9 cellular contexts compared by ENCODE assay signal in genomic region chr5:134070648-134070978, GRCh38. TPM values are rescaled to one million over a fixed set of nuclear protein-coding genes. Genes with fewer than 3 reads are reported as not detected.
A peak's percentile ranks its signal among the peaks of the same experiment; 100 is the strongest.
DNase-seq lines count a peak whose midpoint lies in the region; ATAC-seq and TF ChIP-seq lines count a peak whose summit lies in the region.
"Had no signal": no experiment of that assay in that cellular context is flagged by ENCODE, and none has a peak within 500 bp of the region (broad histone marks: within the 10 kb centered on the region; RNA-seq: fewer than 3 reads in every experiment).

No MANE protein-coding gene starts in this region.

- H3K9me3 ChIP-seq in testis, result no peaks in the 10 kb centered on the region

- CTCF ChIA-PET in activated naive CD4-positive, alpha-beta T cell treated with anti-CD3 and anti-CD28 coated beads, Interleukin-2, amount 10 ng/mL, durations not matched to agents 7 days and 5 days (lab: Charles Lee), result interaction anchor here (1.6 to 4.3 kb wide), 5 partner anchors 15 to 69 kb away, joined by 7 to 40 read pairs (median 13); no protein-coding TSS in a partner anchor

- H3K27me3 ChIP-seq in kidney epithelial cell (ENCODE audit: control insufficient read depth, insufficient read depth, low read length), result peaks cover 10% of the 10 kb centered on the region
- H3K27me3 ChIP-seq in testis, result no peaks in the 10 kb centered on the region

- ATAC-seq in HG02678 (IDR thresholded peaks at IDR 0.05; ENCODE audit: unreplicated experiment), result no peak
- no peak for ATAC-seq in GM18502 (IDR thresholded peaks at IDR 0.05; ENCODE audit: poor library complexity, unreplicated experiment)

- no peak for DNase-seq in activated naive CD4-positive, alpha-beta T cell treated with anti-CD3 and anti-CD28 coated beads, Interleukin-2, amount 10 ng/mL, durations not matched to agents 7 days and 5 days
- DNase-seq in activated naive CD4-positive, alpha-beta T cell treated with Interleukin-2 at 50 U/mL for 16 hours, result no peak
- DNase-seq in astrocyte of the hippocampus (ENCODE audit: low read depth, low spot score) (peak; percentile 41), kidney epithelial cell (ENCODE audit: low read depth) (no peak), testis (no peak), GF-D8 (lab: John Stamatoyannopoulos, UW) (no peak)

- H3K4me3 Mint-ChIP-seq in activated naive CD4-positive, alpha-beta T cell treated with anti-CD3 and anti-CD28 coated beads, Interleukin-2, amount 10 ng/mL, durations not matched to agents 7 days and 5 days, result no peak overlapping the region

- TF ChIP-seq CTCF in kidney epithelial cell (IDR thresholded peaks at IDR 0.05; ENCODE audit: insufficient read depth, low read length, poor library complexity, severe bottlenecking), result peak; percentile 15
- TF ChIP-seq CTCF in testis (IDR thresholded peaks at IDR 0.05), result no peak

- 12 to 17% methylated on average over 8 to 9 of the region's 9 CpGs for WGBS in testis, 2 donors

- intact Hi-C loops in testis (cut with DNase I; ENCODE audit: low total_unique reads), result no loop called here

- no peak overlapping the region for H3K27ac ChIP-seq in testis

- H3K36me3 ChIP-seq in kidney epithelial cell (ENCODE audit: control insufficient read depth, insufficient read depth, low read length), result no peaks in the 10 kb centered on the region
- no peaks in the 10 kb centered on the region for H3K36me3 ChIP-seq in testis (ENCODE audit: low read depth, missing control alignments)

- TF ChIP-seq POLR2A in testis (IDR thresholded peaks at IDR 0.05), result no peak

- H3K27me3 Mint-ChIP-seq in activated naive CD4-positive, alpha-beta T cell treated with anti-CD3 and anti-CD28 coated beads, Interleukin-2, amount 10 ng/mL, durations not matched to agents 7 days and 5 days, result peaks cover 11% of the 10 kb centered on the region

- peaks cover 17% of the 10 kb centered on the region for H3K4me1 ChIP-seq in testis

- peaks cover 58% of the 10 kb centered on the region for H3K4me1 Mint-ChIP-seq in activated naive CD4-positive, alpha-beta T cell treated with anti-CD3 and anti-CD28 coated beads, Interleukin-2, amount 10 ng/mL, durations not matched to agents 7 days and 5 days

- no peaks in the 10 kb centered on the region for H3K36me3 Mint-ChIP-seq in activated naive CD4-positive, alpha-beta T cell treated with anti-CD3 and anti-CD28 coated beads, Interleukin-2, amount 10 ng/mL, durations not matched to agents 7 days and 5 days

- no peaks in the 10 kb centered on the region for H3K9me3 Mint-ChIP-seq in activated naive CD4-positive, alpha-beta T cell treated with anti-CD3 and anti-CD28 coated beads, Interleukin-2, amount 10 ng/mL, durations not matched to agents 7 days and 5 days

- H3K27ac Mint-ChIP-seq in activated naive CD4-positive, alpha-beta T cell treated with anti-CD3 and anti-CD28 coated beads, Interleukin-2, amount 10 ng/mL, durations not matched to agents 7 days and 5 days, result peak overlapping the region; percentile 16

- H3K4me3 ChIP-seq in kidney epithelial cell (ENCODE audit: low read depth, low read length), result peak overlapping the region; percentile 38
- H3K4me3 ChIP-seq in testis, result peak overlapping the region; percentile 4 to 50
- H3K4me3 ChIP-seq: lung had no signal

RNA-seq across cellular contexts. Expression of gene TCF7, which starts 43.9 kb away (rescaled TPM):
- total RNA-seq in kidney epithelial cell, result 3.6 and 4.8 TPM in 2 replicates
- total RNA-seq in testis, result 10 to 100 TPM; 15.2 to 16.1 TPM
- 9.9 TPM for polyA plus RNA-seq in testis (ENCODE audit: insufficient read depth, low read depth, low replicate concordance)
